In the genomic region with DNA sequence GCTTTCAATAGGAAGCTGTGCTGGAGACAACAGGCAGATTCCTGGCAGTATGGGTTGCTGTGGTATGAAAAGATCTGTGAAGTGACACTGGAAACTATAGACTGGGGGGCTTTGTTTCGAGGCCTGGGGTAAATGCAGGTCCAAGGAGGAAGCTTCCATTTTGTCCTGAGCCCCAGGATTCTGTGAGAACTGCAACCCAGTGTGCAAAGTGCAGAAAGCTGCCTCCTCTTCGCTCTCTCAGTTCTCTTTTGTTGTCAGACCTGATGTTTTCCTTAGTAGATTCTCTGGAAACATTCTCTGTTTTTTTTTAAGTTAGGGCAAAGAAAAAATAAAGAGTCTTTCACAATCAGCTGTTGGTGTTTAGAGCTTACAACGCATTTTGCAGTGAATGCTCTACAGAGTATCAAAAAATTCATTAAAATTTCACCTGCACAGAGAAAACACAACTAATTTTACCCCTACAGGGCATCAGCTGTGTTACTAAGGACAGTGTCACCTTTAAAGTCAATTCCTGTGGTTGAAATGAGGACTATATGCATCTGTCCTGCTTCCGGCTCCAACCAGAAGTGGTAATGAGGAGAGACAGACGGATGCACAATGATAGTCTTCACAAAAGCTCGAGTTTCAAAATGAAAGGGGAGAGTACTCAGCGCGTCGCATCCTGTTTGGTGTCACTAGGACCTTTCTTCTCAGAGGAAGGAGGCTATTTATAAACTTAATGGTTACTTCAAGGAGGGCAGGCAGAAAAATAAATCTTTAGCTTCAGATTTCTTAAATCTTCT, we compare ENCODE assay signal across 10 cellular contexts.
DNase-seq lines count a peak whose midpoint lies in the region; ATAC-seq, FAIRE-seq and TF ChIP-seq lines count a peak whose summit lies in the region.
"Had no signal": no experiment of that assay in that cellular context is flagged by ENCODE, and none has a peak within 500 bp of the region (broad histone marks: within the 10 kb centered on the region; RNA-seq: fewer than 3 reads in every experiment).

No MANE protein-coding gene starts in this region.

- H3K4me1 ChIP-seq in astrocyte (ENCODE audit: insufficient read depth, low read length) (no peaks in the 10 kb centered on the region), smooth muscle cell (ENCODE audit: low read depth) (peaks cover 6% of the 10 kb centered on the region)

- H2AFZ ChIP-seq in astrocyte (ENCODE audit: low read depth, low read length) (no peak overlapping the region), smooth muscle cell (ENCODE audit: low read depth) (no peak overlapping the region)

- no peaks in the 10 kb centered on the region for H3K9me3 Mint-ChIP-seq in astrocyte (ENCODE audit: unreplicated experiment)

- peak overlapping the region; percentile 65 for H3K4me2 ChIP-seq in astrocyte (ENCODE audit: low read length)
- no peak overlapping the region for H3K4me2 ChIP-seq in smooth muscle cell

- H3K27me3 ChIP-seq in astrocyte (ENCODE audit: insufficient read depth, low read length) (no peaks in the 10 kb centered on the region), smooth muscle cell (ENCODE audit: low read depth) (no peaks in the 10 kb centered on the region)

- no peak overlapping the region for H3K4me3 Mint-ChIP-seq in astrocyte (ENCODE audit: unreplicated experiment)

- H3K9ac ChIP-seq in astrocyte (ENCODE audit: low read length) (no peak overlapping the region), smooth muscle cell (ENCODE audit: low read depth) (no peak overlapping the region)

- H3K27me3 Mint-ChIP-seq in astrocyte (ENCODE audit: low read depth, unreplicated experiment): no peaks in the 10 kb centered on the region

- no peak for FAIRE-seq in astrocyte (lab: Jason Lieb, UNC)
- FAIRE-seq: keratinocyte had no signal

- DNase-seq in NCI-H69 (lab: John Stamatoyannopoulos, UW): peak; percentile 41
- DNase-seq in astrocyte (ENCODE audit: low read depth): no peak
- DNase-seq in stimulated activated CD4-positive, alpha-beta T cell treated with anti-CD3 and anti-CD28 coated beads, Interleukin-12 subunit alpha, Interleukin-12 subunit beta, amount 100 ng/mL, for 4 hours: peak; percentile 4
- DNase-seq in NCI-H1092 (lab: John Stamatoyannopoulos, UW): no peak
- no peak for DNase-seq in smooth muscle cell (lab: John Stamatoyannopoulos, UW; ENCODE audit: unreplicated experiment)
- no peak for DNase-seq in dedifferentiated amniotic fluid mesenchymal stem cell (ENCODE audit: extremely low spot score)

- no peaks in the 10 kb centered on the region for H3K9me3 ChIP-seq in astrocyte (ENCODE audit: insufficient read depth, low read depth, low read length)
- no peaks in the 10 kb centered on the region for H3K9me3 ChIP-seq in smooth muscle cell (replicated peaks; ENCODE audit: low read depth)

- no peaks in the 10 kb centered on the region for H3K36me3 Mint-ChIP-seq in astrocyte (ENCODE audit: low read depth, unreplicated experiment)

- 81% methylated on average over 9 of the region's 9 CpGs for WGBS in smooth muscle cell (ENCODE audit: low lambda C conversion rate)

- H4K20me1 ChIP-seq in astrocyte (ENCODE audit: insufficient read depth, low read length): no peaks in the 10 kb centered on the region
- no peaks in the 10 kb centered on the region for H4K20me1 ChIP-seq in smooth muscle cell (ENCODE audit: low read depth)

- no peak overlapping the region for H3K4me3 ChIP-seq in astrocyte (ENCODE audit: insufficient read depth, low read depth, low read length)
- H3K4me3 ChIP-seq in smooth muscle cell: no peak overlapping the region
- H3K4me3 ChIP-seq: SK-N-MC had no signal

- H3K36me3 ChIP-seq in astrocyte (ENCODE audit: insufficient read depth, low read length) (no peaks in the 10 kb centered on the region), smooth muscle cell (ENCODE audit: low read depth) (no peaks in the 10 kb centered on the region)

- H3K27ac ChIP-seq in astrocyte (ENCODE audit: low read depth, low read length) (no peak overlapping the region), smooth muscle cell (ENCODE audit: low read depth) (no peak overlapping the region)
- H3K27ac ChIP-seq: SK-N-MC had no signal

- H3K27ac Mint-ChIP-seq in astrocyte (ENCODE audit: unreplicated experiment): no peak overlapping the region

- H3K79me2 ChIP-seq in astrocyte (ENCODE audit: insufficient read depth, low read length) (peaks cover 2% of the 10 kb centered on the region), smooth muscle cell (ENCODE audit: low read depth) (no peaks in the 10 kb centered on the region)

- no peaks in the 10 kb centered on the region for H3F3A ChIP-seq in smooth muscle cell (ENCODE audit: low read depth)

- peaks cover 5% of the 10 kb centered on the region for H3K4me1 Mint-ChIP-seq in astrocyte (ENCODE audit: low read depth, unreplicated experiment)

- ATAC-seq in GM18870 (IDR thresholded peaks at IDR 0.05; ENCODE audit: unreplicated experiment) (peak; percentile 94), HG02623 (IDR thresholded peaks at IDR 0.05; ENCODE audit: unreplicated experiment) (peak; percentile 97)

- TF ChIP-seq CTCF in astrocyte (IDR thresholded peaks at IDR 0.05; ENCODE audit: insufficient read depth, low read depth, low read length) (no peak), smooth muscle cell (IDR thresholded peaks at IDR 0.05; ENCODE audit: borderline replicate concordance, insufficient read depth, poor library complexity, severe bottlenecking) (no peak)

Comparison
In these comparisons a context has a peak if more than half of its experiments do, and no peak if none do; other contexts are left out.
1. DNase-seq: peak in NCI-H69 (single experiment) and stimulated activated CD4-positive, alpha-beta T cell treated with anti-CD3 and anti-CD28 coated beads, Interleukin-12 subunit alpha, Interleukin-12 subunit beta, amount 100 ng/mL, for 4 hours (single experiment); none in astrocyte (single experiment), NCI-H1092 (single experiment), smooth muscle cell (single experiment) and dedifferentiated amniotic fluid mesenchymal stem cell (single experiment).